1 cellular context compared by ENCODE assay signal in the genomic region with DNA sequence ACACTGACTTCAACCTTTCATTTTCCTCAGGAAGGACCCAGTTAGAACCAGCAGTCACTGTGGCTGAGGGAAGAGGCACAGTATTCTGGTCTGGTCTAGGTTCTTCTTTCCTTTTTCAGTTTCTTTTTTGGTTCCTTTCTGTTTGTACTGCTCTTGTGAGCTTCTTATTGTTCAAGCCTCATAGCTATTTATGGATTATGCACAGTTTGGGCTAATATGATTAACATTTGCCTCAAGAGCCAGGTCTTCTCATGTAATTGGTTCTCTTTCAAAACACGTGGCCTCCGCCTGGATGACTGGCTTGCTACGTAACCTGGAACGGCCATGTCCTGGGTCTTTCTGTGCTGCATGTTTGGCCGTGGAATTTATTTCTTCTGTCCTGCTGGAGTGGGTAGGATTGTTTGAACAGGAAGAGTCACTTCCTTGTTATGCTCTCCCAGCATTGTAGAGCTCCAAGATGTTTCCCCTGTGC.
TF ChIP-seq lines count a peak whose summit lies in the region.

No MANE protein-coding gene starts in this region.

TF ChIP-seq in GM12878, 131 proteins besides CTCF, POLR2A, EP300 and RAD21 (continued from another document and continues in another):
- TF ChIP-seq MTA3 (IDR thresholded peaks at IDR 0.05; ENCODE audit: borderline replicate concordance, low read length) (peak; percentile 58; the same call in 1 of the 2 replicates), TAF1 (IDR thresholded peaks at IDR 0.05; ENCODE audit: borderline replicate concordance, low read depth, low read length) (no peak), HDAC2 (IDR thresholded peaks at IDR 0.05) (no peak), NFIC (IDR thresholded peaks at IDR 0.05; ENCODE audit: low read depth, low read length) (peak; percentile 49), SIX5 (IDR thresholded peaks at IDR 0.05; ENCODE audit: low read depth, low read length, severe bottlenecking) (no peak), NFYA (IDR thresholded peaks at IDR 0.05; ENCODE audit: borderline replicate concordance, low read depth, low read length) (no peak), NR2F1 (conservative IDR thresholded peaks at IDR 0.05) (no peak), ASH2L (IDR thresholded peaks at IDR 0.05; ENCODE audit: borderline replicate concordance, low read depth) (no peak), MXI1 (IDR thresholded peaks at IDR 0.05; ENCODE audit: low read depth, low read length) (no peak), PAX8 (IDR thresholded peaks at IDR 0.05) (no peak), MYC (IDR thresholded peaks at IDR 0.05; ENCODE audit: insufficient read depth, insufficient read length, insufficient replicate concordance, low read length, severe bottlenecking) (no peak), HDGF (IDR thresholded peaks at IDR 0.05) (0 out of 2 replicates have a peak, but pooled peaks have one; percentile 28), FOS (IDR thresholded peaks at IDR 0.05; ENCODE audit: borderline replicate concordance, extremely low read depth, insufficient read length) (no peak), EGR1 (IDR thresholded peaks at IDR 0.05; ENCODE audit: borderline replicate concordance in 1 of 2, low read depth in 2 of 2, low read length in 2 of 2) (no peak), MEF2A (IDR thresholded peaks at IDR 0.05; ENCODE audit: insufficient read depth, low read depth, low read length) (peak; percentile 94), TCF7 (IDR thresholded peaks at IDR 0.05; ENCODE audit: borderline replicate concordance) (no peak), FOXK2 (IDR thresholded peaks at IDR 0.05) (no peak), CREB1 (IDR thresholded peaks at IDR 0.05; ENCODE audit: low read depth) (peak; percentile 89), GABPA (IDR thresholded peaks at IDR 0.05; ENCODE audit: low read depth) (no peak), SMC3 (IDR thresholded peaks at IDR 0.05; ENCODE audit: borderline replicate concordance, low read length) (no peak), POLR2AphosphoS2 (IDR thresholded peaks at IDR 0.05; ENCODE audit: low read depth, low read length) (no peak), ZNF622 (IDR thresholded peaks at IDR 0.05) (no peak), TCF12 (IDR thresholded peaks at IDR 0.05; ENCODE audit: low read depth, low read length) (no peak), ZSCAN29 (IDR thresholded peaks at IDR 0.05) (no peak), YY1 (IDR thresholded peaks at IDR 0.05; ENCODE audit: low read depth, low read length) (peak; percentile 85), ZBED1 (IDR thresholded peaks at IDR 0.05; ENCODE audit: borderline replicate concordance) (no peak), YBX1 (IDR thresholded peaks at IDR 0.05) (no peak), SRF (IDR thresholded peaks at IDR 0.05; ENCODE audit: low read depth in 2 of 2, low read length in 2 of 2) (no peak), NRF1 (conservative IDR thresholded peaks at IDR 0.05; ENCODE audit: low read depth, low read length) (no peak), RBBP5 (conservative IDR thresholded peaks at IDR 0.05) (no peak), MEF2B (IDR thresholded peaks at IDR 0.05; ENCODE audit: partially characterized antibody, poor library complexity, severe bottlenecking) (peak; percentile 89), ATF7 (IDR thresholded peaks at IDR 0.05; ENCODE audit: low read depth) (0 out of 2 replicates have a peak, but pooled peaks have one; percentile 56), SMARCA5 (IDR thresholded peaks at IDR 0.05) (no peak), SMAD5 (IDR thresholded peaks at IDR 0.05; ENCODE audit: low read depth) (no peak), SP1 (IDR thresholded peaks at IDR 0.05; ENCODE audit: low read depth, low read length) (no peak), TARDBP (IDR thresholded peaks at IDR 0.05; ENCODE audit: borderline replicate concordance) (no peak), SPI1 (IDR thresholded peaks at IDR 0.05; ENCODE audit: borderline replicate concordance, insufficient read depth, low read depth, low read length) (no peak; the same call in 1 of the 2 replicates), ZNF24 (IDR thresholded peaks at IDR 0.05) (peak; percentile 25; the same call in 1 of the 2 replicates), SREBF2 (IDR thresholded peaks at IDR 0.05; ENCODE audit: low read length) (no peak), SMAD1 (IDR thresholded peaks at IDR 0.05; ENCODE audit: low read depth, partially characterized antibody) (no peak), RUNX3 (IDR thresholded peaks at IDR 0.05; ENCODE audit: low read length) (peak; percentile 65), PAX5 (IDR thresholded peaks at IDR 0.05; ENCODE audit: borderline replicate concordance, low read depth, low read length) (no peak), WRNIP1 (IDR thresholded peaks at IDR 0.05; ENCODE audit: borderline replicate concordance, low read depth, low read length) (no peak), BRCA1 (IDR thresholded peaks at IDR 0.05; ENCODE audit: low read depth, low read length) (no peak), BACH1 (IDR thresholded peaks at IDR 0.05; ENCODE audit: borderline replicate concordance) (no peak), NR2C1 (IDR thresholded peaks at IDR 0.05) (no peak), EZH2 (IDR thresholded peaks at IDR 0.05; ENCODE audit: borderline replicate concordance, control insufficient read depth, low read depth, low read length) (no peak)
- TF ChIP-seq, protein P1, sequence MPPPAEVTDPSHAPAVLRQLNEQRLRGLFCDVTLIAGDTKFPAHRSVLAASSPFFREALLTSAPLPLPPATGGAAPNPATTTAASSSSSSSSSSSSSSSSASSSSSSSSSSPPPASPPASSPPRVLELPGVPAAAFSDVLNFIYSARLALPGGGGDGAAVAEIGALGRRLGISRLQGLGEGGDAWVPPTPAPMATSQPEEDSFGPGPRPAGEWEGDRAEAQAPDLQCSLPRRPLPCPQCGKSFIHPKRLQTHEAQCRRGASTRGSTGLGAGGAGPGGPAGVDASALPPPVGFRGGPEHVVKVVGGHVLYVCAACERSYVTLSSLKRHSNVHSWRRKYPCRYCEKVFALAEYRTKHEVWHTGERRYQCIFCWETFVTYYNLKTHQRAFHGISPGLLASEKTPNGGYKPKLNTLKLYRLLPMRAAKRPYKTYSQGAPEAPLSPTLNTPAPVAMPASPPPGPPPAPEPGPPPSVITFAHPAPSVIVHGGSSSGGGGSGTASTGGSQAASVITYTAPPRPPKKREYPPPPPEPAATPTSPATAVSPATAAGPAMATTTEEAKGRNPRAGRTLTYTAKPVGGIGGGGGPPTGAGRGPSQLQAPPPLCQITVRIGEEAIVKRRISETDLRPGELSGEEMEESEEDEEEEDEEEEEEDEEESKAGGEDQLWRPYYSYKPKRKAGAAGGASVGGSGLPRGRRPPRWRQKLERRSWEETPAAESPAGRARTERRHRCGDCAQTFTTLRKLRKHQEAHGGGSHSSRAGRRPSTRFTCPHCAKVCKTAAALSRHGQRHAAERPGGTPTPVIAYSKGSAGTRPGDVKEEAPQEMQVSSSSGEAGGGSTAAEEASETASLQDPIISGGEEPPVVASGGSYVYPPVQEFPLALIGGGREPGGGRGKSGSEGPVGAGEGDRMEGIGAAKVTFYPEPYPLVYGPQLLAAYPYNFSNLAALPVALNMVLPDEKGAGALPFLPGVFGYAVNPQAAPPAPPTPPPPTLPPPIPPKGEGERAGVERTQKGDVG (CRISPR knock-in tag; IDR thresholded peaks at IDR 0.05) = no peak
- TF ChIP-seq, protein P2, sequence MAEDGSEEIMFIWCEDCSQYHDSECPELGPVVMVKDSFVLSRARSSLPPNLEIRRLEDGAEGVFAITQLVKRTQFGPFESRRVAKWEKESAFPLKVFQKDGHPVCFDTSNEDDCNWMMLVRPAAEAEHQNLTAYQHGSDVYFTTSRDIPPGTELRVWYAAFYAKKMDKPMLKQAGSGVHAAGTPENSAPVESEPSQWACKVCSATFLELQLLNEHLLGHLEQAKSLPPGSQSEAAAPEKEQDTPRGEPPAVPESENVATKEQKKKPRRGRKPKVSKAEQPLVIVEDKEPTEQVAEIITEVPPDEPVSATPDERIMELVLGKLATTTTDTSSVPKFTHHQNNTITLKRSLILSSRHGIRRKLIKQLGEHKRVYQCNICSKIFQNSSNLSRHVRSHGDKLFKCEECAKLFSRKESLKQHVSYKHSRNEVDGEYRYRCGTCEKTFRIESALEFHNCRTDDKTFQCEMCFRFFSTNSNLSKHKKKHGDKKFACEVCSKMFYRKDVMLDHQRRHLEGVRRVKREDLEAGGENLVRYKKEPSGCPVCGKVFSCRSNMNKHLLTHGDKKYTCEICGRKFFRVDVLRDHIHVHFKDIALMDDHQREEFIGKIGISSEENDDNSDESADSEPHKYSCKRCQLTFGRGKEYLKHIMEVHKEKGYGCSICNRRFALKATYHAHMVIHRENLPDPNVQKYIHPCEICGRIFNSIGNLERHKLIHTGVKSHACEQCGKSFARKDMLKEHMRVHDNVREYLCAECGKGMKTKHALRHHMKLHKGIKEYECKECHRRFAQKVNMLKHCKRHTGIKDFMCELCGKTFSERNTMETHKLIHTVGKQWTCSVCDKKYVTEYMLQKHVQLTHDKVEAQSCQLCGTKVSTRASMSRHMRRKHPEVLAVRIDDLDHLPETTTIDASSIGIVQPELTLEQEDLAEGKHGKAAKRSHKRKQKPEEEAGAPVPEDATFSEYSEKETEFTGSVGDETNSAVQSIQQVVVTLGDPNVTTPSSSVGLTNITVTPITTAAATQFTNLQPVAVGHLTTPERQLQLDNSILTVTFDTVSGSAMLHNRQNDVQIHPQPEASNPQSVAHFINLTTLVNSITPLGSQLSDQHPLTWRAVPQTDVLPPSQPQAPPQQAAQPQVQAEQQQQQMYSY (CRISPR knock-in tag; IDR thresholded peaks at IDR 0.05) = no peak
- TF ChIP-seq, protein P3, sequence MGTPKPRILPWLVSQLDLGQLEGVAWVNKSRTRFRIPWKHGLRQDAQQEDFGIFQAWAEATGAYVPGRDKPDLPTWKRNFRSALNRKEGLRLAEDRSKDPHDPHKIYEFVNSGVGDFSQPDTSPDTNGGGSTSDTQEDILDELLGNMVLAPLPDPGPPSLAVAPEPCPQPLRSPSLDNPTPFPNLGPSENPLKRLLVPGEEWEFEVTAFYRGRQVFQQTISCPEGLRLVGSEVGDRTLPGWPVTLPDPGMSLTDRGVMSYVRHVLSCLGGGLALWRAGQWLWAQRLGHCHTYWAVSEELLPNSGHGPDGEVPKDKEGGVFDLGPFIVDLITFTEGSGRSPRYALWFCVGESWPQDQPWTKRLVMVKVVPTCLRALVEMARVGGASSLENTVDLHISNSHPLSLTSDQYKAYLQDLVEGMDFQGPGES (IDR thresholded peaks at IDR 0.05) = no peak
- TF ChIP-seq, protein P4, sequence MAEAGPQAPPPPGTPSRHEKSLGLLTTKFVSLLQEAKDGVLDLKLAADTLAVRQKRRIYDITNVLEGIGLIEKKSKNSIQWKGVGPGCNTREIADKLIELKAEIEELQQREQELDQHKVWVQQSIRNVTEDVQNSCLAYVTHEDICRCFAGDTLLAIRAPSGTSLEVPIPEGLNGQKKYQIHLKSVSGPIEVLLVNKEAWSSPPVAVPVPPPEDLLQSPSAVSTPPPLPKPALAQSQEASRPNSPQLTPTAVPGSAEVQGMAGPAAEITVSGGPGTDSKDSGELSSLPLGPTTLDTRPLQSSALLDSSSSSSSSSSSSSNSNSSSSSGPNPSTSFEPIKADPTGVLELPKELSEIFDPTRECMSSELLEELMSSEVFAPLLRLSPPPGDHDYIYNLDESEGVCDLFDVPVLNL (IDR thresholded peaks at IDR 0.05; ENCODE audit: low read depth, low read length) = no peak
- TF ChIP-seq, protein P5, sequence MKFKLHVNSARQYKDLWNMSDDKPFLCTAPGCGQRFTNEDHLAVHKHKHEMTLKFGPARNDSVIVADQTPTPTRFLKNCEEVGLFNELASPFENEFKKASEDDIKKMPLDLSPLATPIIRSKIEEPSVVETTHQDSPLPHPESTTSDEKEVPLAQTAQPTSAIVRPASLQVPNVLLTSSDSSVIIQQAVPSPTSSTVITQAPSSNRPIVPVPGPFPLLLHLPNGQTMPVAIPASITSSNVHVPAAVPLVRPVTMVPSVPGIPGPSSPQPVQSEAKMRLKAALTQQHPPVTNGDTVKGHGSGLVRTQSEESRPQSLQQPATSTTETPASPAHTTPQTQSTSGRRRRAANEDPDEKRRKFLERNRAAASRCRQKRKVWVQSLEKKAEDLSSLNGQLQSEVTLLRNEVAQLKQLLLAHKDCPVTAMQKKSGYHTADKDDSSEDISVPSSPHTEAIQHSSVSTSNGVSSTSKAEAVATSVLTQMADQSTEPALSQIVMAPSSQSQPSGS (IDR thresholded peaks at IDR 0.05; ENCODE audit: low read length) = peak; percentile 51; the same call in 1 of the 2 replicates
- TF ChIP-seq, protein P6, sequence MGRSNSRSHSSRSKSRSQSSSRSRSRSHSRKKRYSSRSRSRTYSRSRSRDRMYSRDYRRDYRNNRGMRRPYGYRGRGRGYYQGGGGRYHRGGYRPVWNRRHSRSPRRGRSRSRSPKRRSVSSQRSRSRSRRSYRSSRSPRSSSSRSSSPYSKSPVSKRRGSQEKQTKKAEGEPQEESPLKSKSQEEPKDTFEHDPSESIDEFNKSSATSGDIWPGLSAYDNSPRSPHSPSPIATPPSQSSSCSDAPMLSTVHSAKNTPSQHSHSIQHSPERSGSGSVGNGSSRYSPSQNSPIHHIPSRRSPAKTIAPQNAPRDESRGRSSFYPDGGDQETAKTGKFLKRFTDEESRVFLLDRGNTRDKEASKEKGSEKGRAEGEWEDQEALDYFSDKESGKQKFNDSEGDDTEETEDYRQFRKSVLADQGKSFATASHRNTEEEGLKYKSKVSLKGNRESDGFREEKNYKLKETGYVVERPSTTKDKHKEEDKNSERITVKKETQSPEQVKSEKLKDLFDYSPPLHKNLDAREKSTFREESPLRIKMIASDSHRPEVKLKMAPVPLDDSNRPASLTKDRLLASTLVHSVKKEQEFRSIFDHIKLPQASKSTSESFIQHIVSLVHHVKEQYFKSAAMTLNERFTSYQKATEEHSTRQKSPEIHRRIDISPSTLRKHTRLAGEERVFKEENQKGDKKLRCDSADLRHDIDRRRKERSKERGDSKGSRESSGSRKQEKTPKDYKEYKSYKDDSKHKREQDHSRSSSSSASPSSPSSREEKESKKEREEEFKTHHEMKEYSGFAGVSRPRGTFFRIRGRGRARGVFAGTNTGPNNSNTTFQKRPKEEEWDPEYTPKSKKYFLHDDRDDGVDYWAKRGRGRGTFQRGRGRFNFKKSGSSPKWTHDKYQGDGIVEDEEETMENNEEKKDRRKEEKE (IDR thresholded peaks at IDR 0.05) = no peak
- TF ChIP-seq, protein P7, sequence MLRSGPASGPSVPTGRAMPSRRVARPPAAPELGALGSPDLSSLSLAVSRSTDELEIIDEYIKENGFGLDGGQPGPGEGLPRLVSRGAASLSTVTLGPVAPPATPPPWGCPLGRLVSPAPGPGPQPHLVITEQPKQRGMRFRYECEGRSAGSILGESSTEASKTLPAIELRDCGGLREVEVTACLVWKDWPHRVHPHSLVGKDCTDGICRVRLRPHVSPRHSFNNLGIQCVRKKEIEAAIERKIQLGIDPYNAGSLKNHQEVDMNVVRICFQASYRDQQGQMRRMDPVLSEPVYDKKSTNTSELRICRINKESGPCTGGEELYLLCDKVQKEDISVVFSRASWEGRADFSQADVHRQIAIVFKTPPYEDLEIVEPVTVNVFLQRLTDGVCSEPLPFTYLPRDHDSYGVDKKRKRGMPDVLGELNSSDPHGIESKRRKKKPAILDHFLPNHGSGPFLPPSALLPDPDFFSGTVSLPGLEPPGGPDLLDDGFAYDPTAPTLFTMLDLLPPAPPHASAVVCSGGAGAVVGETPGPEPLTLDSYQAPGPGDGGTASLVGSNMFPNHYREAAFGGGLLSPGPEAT (IDR thresholded peaks at IDR 0.05; ENCODE audit: low read depth) = no peak; the same call in 1 of the 2 replicates
- TF ChIP-seq, protein P8, sequence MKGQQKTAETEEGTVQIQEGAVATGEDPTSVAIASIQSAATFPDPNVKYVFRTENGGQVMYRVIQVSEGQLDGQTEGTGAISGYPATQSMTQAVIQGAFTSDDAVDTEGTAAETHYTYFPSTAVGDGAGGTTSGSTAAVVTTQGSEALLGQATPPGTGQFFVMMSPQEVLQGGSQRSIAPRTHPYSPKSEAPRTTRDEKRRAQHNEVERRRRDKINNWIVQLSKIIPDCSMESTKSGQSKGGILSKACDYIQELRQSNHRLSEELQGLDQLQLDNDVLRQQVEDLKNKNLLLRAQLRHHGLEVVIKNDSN (IDR thresholded peaks at IDR 0.05; ENCODE audit: borderline replicate concordance, extremely low read length, insufficient read depth, low read depth, low read length) = peak; percentile 31
